In genomic region chr15:82468205-82468604, GRCh38 we compare ENCODE assay signal across 8 cellular contexts. TPM values are rescaled to one million over a fixed set of nuclear protein-coding genes. Genes with fewer than 3 reads are reported as not detected.
DNase-seq lines count a peak whose midpoint lies in the region; ATAC-seq, FAIRE-seq and TF ChIP-seq lines count a peak whose summit lies in the region.
"Not testable (repeated sequence)": the region's sequence is repeated elsewhere in the genome, so short reads cannot be mapped to it uniquely, and the experiment has no call there.

No MANE protein-coding gene starts in this region.

- H3K4me3 Mint-ChIP-seq in CD8-positive, alpha-beta T cell; T-helper 17 cell: not testable (repeated sequence)

- not testable (repeated sequence) for H3K4me1 ChIP-seq in CD8-positive, alpha-beta T cell (ENCODE audit: insufficient read depth, low read length); GM12878 (ENCODE audit: control insufficient read depth, insufficient read depth, low read length); right cardiac atrium (ENCODE audit: control insufficient read depth, insufficient read depth, low read length)

- not testable (repeated sequence) for H2AFZ ChIP-seq in GM12878 (ENCODE audit: control insufficient read depth, low read depth, low read length)

- H3K9me3 ChIP-seq in CD8-positive, alpha-beta T cell (ENCODE audit: low read length); T-helper 17 cell (ENCODE audit: control insufficient read depth, low read length, poor library complexity, severe bottlenecking); GM12878 (replicated peaks; ENCODE audit: control insufficient read depth, insufficient read depth, low read length); right cardiac atrium (ENCODE audit: control insufficient read depth, low read length): not testable (repeated sequence)

- not testable (repeated sequence) for TF ChIP-seq RAD21 in GM12878 (IDR thresholded peaks at IDR 0.05; ENCODE audit: insufficient read depth, low read depth, low read length)

- FAIRE-seq in GM12878 (lab: Jason Lieb, UNC), result not testable (repeated sequence)

- not testable (repeated sequence) for H3K4me1 Mint-ChIP-seq in CD8-positive, alpha-beta T cell (ENCODE audit: low read depth); T-helper 17 cell

- peak; percentile 95 for ATAC-seq in CD8-positive, alpha-beta T cell
- ATAC-seq in GM19372 (IDR thresholded peaks at IDR 0.05; ENCODE audit: low read depth, unreplicated experiment) (peak; percentile 96), HG03108 (IDR thresholded peaks at IDR 0.05; ENCODE audit: unreplicated experiment) (peak; percentile 93), T-helper 17 cell (peak; percentile 88), GM12878 (peak; percentile 100), right cardiac atrium (peak; percentile 90)

- not testable (repeated sequence) for BruUV-seq in GM12878 (replicated peaks; lab: Mats Ljungman, UMichigan)

- RAD21 ChIA-PET in GM12878 (lab: Charles Lee; ENCODE audit: unreplicated experiment), result not testable (repeated sequence)

- in situ Hi-C loops in GM12878 (cut with MboI), result not testable (repeated sequence)

- not testable (repeated sequence) for TF ChIP-seq CTCF in CD8-positive, alpha-beta T cell (IDR thresholded peaks at IDR 0.05); GM12878 (IDR thresholded peaks at IDR 0.05 in 2 of 3, conservative IDR thresholded peaks at IDR 0.05 in 1 of 3; ENCODE audit: control insufficient read depth in 2 of 3, extremely low read depth in 1 of 3, insufficient read depth in 1 of 3, low read depth in 3 of 3, low read length in 3 of 3)
- TF ChIP-seq CTCF in HFF-Myc (IDR thresholded peaks at IDR 0.05; ENCODE audit: low read depth, low read length, missing control alignments) (peak; percentile 4), retinal pigment epithelial cell (conservative IDR thresholded peaks at IDR 0.05; ENCODE audit: low read depth, low read length) (peak; percentile 8)

- TF ChIP-seq EP300 in GM12878 (IDR thresholded peaks at IDR 0.05; ENCODE audit: borderline replicate concordance in 1 of 2, control insufficient read depth in 1 of 2, low read depth in 2 of 2, low read length in 2 of 2), result not testable (repeated sequence)

- H3K27me3 ChIP-seq in CD8-positive, alpha-beta T cell (ENCODE audit: insufficient read depth, low read length); GM12878 (replicated peaks in 1 of 2; ENCODE audit: control insufficient read depth in 2 of 2, insufficient read depth in 2 of 2, low read length in 1 of 2); right cardiac atrium (ENCODE audit: control insufficient read depth, insufficient read depth): not testable (repeated sequence)

- WGBS in GM12878 (ENCODE audit: insufficient coverage, insufficient replicate concordance, low lambda C conversion rate, missing lambda C conversion rate), result 13% methylated on average over 5 of the region's 11 CpGs
- WGBS in right cardiac atrium, result 3% methylated on average over 4 of the region's 11 CpGs

- not testable (repeated sequence) for DNase-seq in CD8-positive, alpha-beta T cell; HFF-Myc (ENCODE audit: extremely low read depth, low read depth); T-helper 17 cell; GM12878 (ENCODE audit: low read depth, low spot score); retinal pigment epithelial cell (ENCODE audit: low read depth)
- peak in 1 of 3 donors; percentile 12 for DNase-seq in right cardiac atrium

- not testable (repeated sequence) for H3K9me3 Mint-ChIP-seq in CD8-positive, alpha-beta T cell

- CTCF ChIA-PET in CD8-positive, alpha-beta T cell (lab: Charles Lee); GM12878 (lab: Yijun Ruan, JAX): not testable (repeated sequence)

- POLR2A ChIA-PET in CD8-positive, alpha-beta T cell (lab: Charles Lee); GM12878 (lab: Charles Lee): not testable (repeated sequence)

- not testable (repeated sequence) for TF ChIP-seq POLR2A in GM12878 (IDR thresholded peaks at IDR 0.05; ENCODE audit: low read depth, low read length)

- not testable (repeated sequence) for H3K79me2 ChIP-seq in GM12878 (ENCODE audit: control insufficient read depth, insufficient read depth, low read length)

- H3K36me3 Mint-ChIP-seq in CD8-positive, alpha-beta T cell; T-helper 17 cell (ENCODE audit: low read depth): not testable (repeated sequence)

- intact Hi-C loops in CD8-positive, alpha-beta T cell (cut with DNase I, micrococcal nuclease); GM12878 (cut with micrococcal nuclease; ENCODE audit: unreplicated experiment); right cardiac atrium (cut with DNase I): not testable (repeated sequence)

- H3K9ac ChIP-seq in GM12878 (ENCODE audit: control insufficient read depth, insufficient read depth, low read length), result not testable (repeated sequence)

- not testable (repeated sequence) for H3K4me3 ChIP-seq in CD8-positive, alpha-beta T cell (ENCODE audit: low read depth, low read length); HFF-Myc (replicated peaks; ENCODE audit: low read depth, low read length); GM12878; right cardiac atrium (ENCODE audit: low read length); retinal pigment epithelial cell (ENCODE audit: low read length)

- H3K27ac Mint-ChIP-seq in CD8-positive, alpha-beta T cell; T-helper 17 cell: not testable (repeated sequence)

- H3K27ac ChIP-seq in CD8-positive, alpha-beta T cell (ENCODE audit: low read depth, low read length); GM12878 (ENCODE audit: control insufficient read depth, insufficient read depth); right cardiac atrium (ENCODE audit: low read length): not testable (repeated sequence)

- H3K4me2 ChIP-seq in GM12878 (ENCODE audit: control insufficient read depth, insufficient read depth), result not testable (repeated sequence)

- SMC1A ChIA-PET in GM12878 (lab: Charles Lee; ENCODE audit: uncharacterized antibody, unreplicated experiment), result not testable (repeated sequence)

- H3K36me3 ChIP-seq in CD8-positive, alpha-beta T cell (ENCODE audit: insufficient read depth, low read length); GM12878 (ENCODE audit: control insufficient read depth in 2 of 2, insufficient read depth in 2 of 2, low read length in 1 of 2): not testable (repeated sequence)

- not testable (repeated sequence) for H3K27me3 Mint-ChIP-seq in CD8-positive, alpha-beta T cell (ENCODE audit: low read depth); T-helper 17 cell

- not testable (repeated sequence) for H4K20me1 ChIP-seq in GM12878 (ENCODE audit: control insufficient read depth, insufficient read depth)

RNA-seq across cellular contexts. Expression of gene GOLGA6L9, which starts 38.6 kb away (rescaled TPM):
- 1 to 10 TPM; 3.2 to 3.4 TPM for total RNA-seq in CD8-positive, alpha-beta T cell
- total RNA-seq in T-helper 17 cell (1 to 10 TPM; 3.0 to 3.3 TPM), GM12878 (2014; rRNA removed) (1.6 TPM in 2 replicates), GM12878 (2014; rRNA removed; fragmentation: Illumina TruSeq; extraction: Trizol) (2.6 and 2.9 TPM in 2 replicates), GM12878 (2021) (0.98 and 1.3 TPM in 2 replicates), right cardiac atrium (1 to 10 TPM; 1.1 to 1.7 (median 1.5) TPM)
- 42.3 and 44.7 TPM in 2 replicates for total RNA-seq in GM12878 (2013; cell fraction: nucleolus; rRNA removed)
- polyA plus RNA-seq in GM12878 (2011; ENCODE audit: low read depth), result 1.5 TPM
- polyA plus RNA-seq in GM12878 (2011; rRNA removed) (4.6 and 7.0 TPM in 2 replicates), GM12878 (2014; fragmentation: Illumina TruSeq; extraction: Trizol) (3.2 and 3.7 TPM in 2 replicates), GM12878 (2014; fragmentation: Nextera tagmentation; extraction: Ambion mirVana) (under 1 TPM; 0.35 to 0.58 TPM), GM12878 (2014; rRNA removed) (2.0 and 3.4 TPM in 2 replicates), GM12878 (2016; fragmentation: Nextera tagmentation; extraction: Ambion mirVana) (under 1 TPM; 0.92 to 0.96 TPM), right cardiac atrium (4.7 TPM)
- polyA plus RNA-seq in GM12878 (2011; cell fraction: cytosol; rRNA removed), result 1.2 and 2.1 TPM in 2 replicates
- 15.7 and 23.6 TPM in 2 replicates for polyA plus RNA-seq in GM12878 (2011; cell fraction: nucleus; rRNA removed)
- 3.6 TPM in 2 replicates for polyA plus RNA-seq in GM12878 (2012)
- polyA minus RNA-seq in GM12878 (2011; rRNA and poly(A)+ RNA removed), result 1.5 and 2.3 TPM in 2 replicates
- not detected in 2 replicates for polyA minus RNA-seq in GM12878 (2011; cell fraction: cytosol; rRNA and poly(A)+ RNA removed)
- polyA minus RNA-seq in GM12878 (2011; cell fraction: nucleus; rRNA and poly(A)+ RNA removed), result 3.3 and 5.5 TPM in 2 replicates
